13 cellular contexts compared by ENCODE assay signal in genomic region chr14:92973798-92974372, GRCh38. TPM values are rescaled to one million over a fixed set of nuclear protein-coding genes. Genes with fewer than 3 reads are reported as not detected.
DNase-seq lines count a peak whose midpoint lies in the region; ATAC-seq and TF ChIP-seq lines count a peak whose summit lies in the region.
"Had no signal": no experiment of that assay in that cellular context is flagged by ENCODE, and none has a peak within 500 bp of the region (broad histone marks: within the 10 kb centered on the region; RNA-seq: fewer than 3 reads in every experiment).

No MANE protein-coding gene starts in this region.

- no peaks in the 10 kb centered on the region for H3K79me2 ChIP-seq in osteoblast (ENCODE audit: insufficient read depth, low read length)

- peaks cover 13% of the 10 kb centered on the region for H3K4me1 ChIP-seq in RWPE2 (ENCODE audit: insufficient read depth, poor library complexity, severe bottlenecking)
- peaks cover 6% of the 10 kb centered on the region for H3K4me1 ChIP-seq in foreskin keratinocyte
- H3K4me1 ChIP-seq in osteoblast (ENCODE audit: insufficient read depth, low read length), result peaks cover 14% of the 10 kb centered on the region

- H3K27me3 ChIP-seq in RWPE2 (ENCODE audit: insufficient read depth, poor library complexity, severe bottlenecking) (no peaks in the 10 kb centered on the region), foreskin keratinocyte (no peaks in the 10 kb centered on the region), osteoblast (ENCODE audit: insufficient read depth, low read length) (no peaks in the 10 kb centered on the region)
- H3K27me3 ChIP-seq: tibial artery had no signal

- H3K27ac ChIP-seq in 22Rv1, result peak overlapping the region; percentile 46
- peak overlapping the region; percentile 50 for H3K27ac ChIP-seq in RWPE2 (ENCODE audit: poor library complexity, severe bottlenecking)
- no peak overlapping the region for H3K27ac ChIP-seq in foreskin keratinocyte
- peak overlapping the region; percentile 61 for H3K27ac ChIP-seq in osteoblast (ENCODE audit: low read depth, low read length)
- H3K27ac ChIP-seq: HL-60 had no signal

- H3K4me3 ChIP-seq in RWPE2 (ENCODE audit: severe bottlenecking) (no peak overlapping the region), osteoblast (ENCODE audit: insufficient read depth, low read length) (peak overlapping the region; percentile 28)
- H3K4me3 ChIP-seq: tibial artery had no signal

- H3K9me3 ChIP-seq in RWPE2 (ENCODE audit: severe bottlenecking), result peaks cover 8% of the 10 kb centered on the region
- peaks cover 7% of the 10 kb centered on the region for H3K9me3 ChIP-seq in osteoblast (ENCODE audit: low read depth, low read length)
- H3K9me3 ChIP-seq: tibial artery had no signal

- DNase-seq in RWPE2 (ENCODE audit: low spot score), result no peak
- peak in 1 of 2 donors; percentile 21 for DNase-seq in foreskin keratinocyte
- DNase-seq in osteoblast (ENCODE audit: insufficient read length, low spot score, missing footprints), result peak; percentile 84
- no peak for DNase-seq in middle frontal gyrus (ENCODE audit: extremely low spot score, low spot score)
- DNase-seq in NCI-H1092 treated with DMSO at 0.1 percent for 48 hours (lab: John Stamatoyannopoulos, UW), result no peak
- no peak for DNase-seq in NCI-H146 (lab: John Stamatoyannopoulos, UW)
- DNase-seq: MM.1S, T-helper 1 cell had no signal

- H2AFZ ChIP-seq in osteoblast (ENCODE audit: low read length), result peak overlapping the region; percentile 3

- TF ChIP-seq CTCF in 22Rv1 (IDR thresholded peaks at IDR 0.05) (no peak), RWPE2 (IDR thresholded peaks at IDR 0.05; ENCODE audit: poor library complexity, severe bottlenecking) (no peak), foreskin keratinocyte (conservative IDR thresholded peaks at IDR 0.05) (no peak), osteoblast (IDR thresholded peaks at IDR 0.05; ENCODE audit: extremely low read depth, low read depth, low read length) (no peak)

- H4K20me1 ChIP-seq in osteoblast (ENCODE audit: insufficient read depth, low read length), result peaks cover 10% of the 10 kb centered on the region

- H3K36me3 ChIP-seq in RWPE2 (ENCODE audit: low read depth), result peaks cover 20% of the 10 kb centered on the region
- no peaks in the 10 kb centered on the region for H3K36me3 ChIP-seq in osteoblast (ENCODE audit: insufficient read depth, low read length)

- peak overlapping the region; percentile 26 for H3K4me2 ChIP-seq in osteoblast (ENCODE audit: insufficient read depth, low read length)

- peak; percentile 53 for ATAC-seq in RWPE2 (ENCODE audit: low read depth)
- ATAC-seq in foreskin keratinocyte, result peak; percentile 45
- ATAC-seq in GM21447 (IDR thresholded peaks at IDR 0.05; ENCODE audit: unreplicated experiment), result no peak

RNA-seq across cellular contexts. Expression of gene CHGA, which starts 50.9 kb away (rescaled TPM):
- total RNA-seq in foreskin keratinocyte (not detected in 2 replicates), osteoblast (not detected in 2 replicates)
- polyA plus RNA-seq in foreskin keratinocyte, result not detected in 2 replicates
- total RNA-seq: activated T-helper 2 cell treated with anti-CD3 and anti-CD28 coated beads, Interferon-gamma antibody, Interleukin-2, Interleukin-4, amounts not matched to agents 10 μg/mL and 5 μg/mL and 100 μg/mL, durations not matched to agents 14 hours and 24 hours and 36 hours had no signal
